1 cellular context compared by ENCODE assay signal in genomic region chr2:6425037-6425436, GRCh38.
TF ChIP-seq lines count a peak whose summit lies in the region.

No MANE protein-coding gene starts in this region.

TF ChIP-seq in SK-N-SH treated with all-trans-retinoic acid at 6 μM for 48 hours, 23 proteins besides CTCF, POLR2A, EP300 and RAD21 (continued from another document):
- TF ChIP-seq ZFP30 (CRISPR knock-in tag; IDR thresholded peaks at IDR 0.05), result 0 out of 2 replicates have a peak, but pooled peaks have one; percentile 28
- TF ChIP-seq ZNF70 (CRISPR knock-in tag; IDR thresholded peaks at IDR 0.05), result no peak
